ENCODE assay signal across 1 cellular context in genomic region chr1:26938004-26938658, GRCh38.
TF ChIP-seq lines count a peak whose summit lies in the region.

No MANE protein-coding gene starts in this region.

TF ChIP-seq in HepG2, 621 proteins besides CTCF, POLR2A, EP300 and RAD21 (continued from another document and continues in another):
- no peak for TF ChIP-seq ISX (CRISPR knock-in tag; conservative IDR thresholded peaks at IDR 0.05)
- peak; percentile 31; the same call in 1 of the 2 replicates for TF ChIP-seq SIN3A (IDR thresholded peaks at IDR 0.05; ENCODE audit: borderline replicate concordance, low read depth, low read length)
- TF ChIP-seq KLF15 (CRISPR knock-in tag; IDR thresholded peaks at IDR 0.05; ENCODE audit: borderline replicate concordance): peak; percentile 76; the same call in 1 of the 2 replicates
- peak; percentile 24; the same call in 1 of the 2 replicates for TF ChIP-seq NKX3-1 (CRISPR knock-in tag; IDR thresholded peaks at IDR 0.05)
- peak; percentile 90 for TF ChIP-seq ZMAT3 (CRISPR knock-in tag; conservative IDR thresholded peaks at IDR 0.05)
- no peak for TF ChIP-seq AGO2 (optimal IDR thresholded peaks at IDR 0.05; ENCODE audit: low read depth, low read length)
- TF ChIP-seq SIX1 (CRISPR knock-in tag; IDR thresholded peaks at IDR 0.05; ENCODE audit: borderline replicate concordance): no peak; the same call in 1 of the 2 replicates
- no peak for TF ChIP-seq GTF3A (CRISPR knock-in tag; conservative IDR thresholded peaks at IDR 0.05)
- TF ChIP-seq ZNF740 (CRISPR knock-in tag; IDR thresholded peaks at IDR 0.05): no peak
- no peak for TF ChIP-seq SCMH1 (CRISPR knock-in tag; IDR thresholded peaks at IDR 0.05; ENCODE audit: borderline replicate concordance)
- TF ChIP-seq ATF5 (CRISPR knock-in tag; IDR thresholded peaks at IDR 0.05; ENCODE audit: low read depth): no peak
- peak; percentile 95 for TF ChIP-seq TARDBP (CRISPR knock-in tag; IDR thresholded peaks at IDR 0.05)
- peak; percentile 65; the same call in 1 of the 2 replicates for TF ChIP-seq GATAD1 (CRISPR knock-in tag; IDR thresholded peaks at IDR 0.05)
- TF ChIP-seq MAZ (IDR thresholded peaks at IDR 0.05; ENCODE audit: borderline replicate concordance, low read depth, low read length): peak; percentile 46
- TF ChIP-seq MAZ (CRISPR knock-in tag; IDR thresholded peaks at IDR 0.05; ENCODE audit: low read depth): peak; percentile 84; the same call in 1 of the 2 replicates
- peak; percentile 93 for TF ChIP-seq NR2C2 (CRISPR knock-in tag; IDR thresholded peaks at IDR 0.05; ENCODE audit: borderline replicate concordance)
- TF ChIP-seq HOXA3 (CRISPR knock-in tag; IDR thresholded peaks at IDR 0.05): peak; percentile 87
- TF ChIP-seq GZF1 (CRISPR knock-in tag; IDR thresholded peaks at IDR 0.05): no peak
- TF ChIP-seq CSRNP1 (CRISPR knock-in tag; IDR thresholded peaks at IDR 0.05): peak; percentile 87
- TF ChIP-seq ZBTB21 (CRISPR knock-in tag; IDR thresholded peaks at IDR 0.05): no peak
- TF ChIP-seq ZSCAN9 (CRISPR knock-in tag; IDR thresholded peaks at IDR 0.05; ENCODE audit: borderline replicate concordance): no peak; the same call in 1 of the 2 replicates
- no peak for TF ChIP-seq ZIK1 (CRISPR knock-in tag; IDR thresholded peaks at IDR 0.05; ENCODE audit: borderline replicate concordance, low read depth)
- no peak; the same call in 1 of the 2 replicates for TF ChIP-seq KDM2A (CRISPR knock-in tag; IDR thresholded peaks at IDR 0.05; ENCODE audit: borderline replicate concordance, low read depth)
- TF ChIP-seq ZNF501 (CRISPR knock-in tag; IDR thresholded peaks at IDR 0.05): peak; percentile 77
- peak; percentile 80 for TF ChIP-seq ARNT2 (CRISPR knock-in tag; IDR thresholded peaks at IDR 0.05; ENCODE audit: low read depth)
- TF ChIP-seq ZNF567 (CRISPR knock-in tag; IDR thresholded peaks at IDR 0.05; ENCODE audit: borderline replicate concordance): peak; percentile 61; the same call in 1 of the 2 replicates
- no peak for TF ChIP-seq ZFP37 (CRISPR knock-in tag; IDR thresholded peaks at IDR 0.05; ENCODE audit: borderline replicate concordance)
- no peak for TF ChIP-seq NFKBIZ (CRISPR knock-in tag; IDR thresholded peaks at IDR 0.05)
- TF ChIP-seq PCBP1 (IDR thresholded peaks at IDR 0.05; ENCODE audit: borderline replicate concordance, low read depth, low read length): no peak
- peak; percentile 91 for TF ChIP-seq JUND (CRISPR knock-in tag; IDR thresholded peaks at IDR 0.05)
- TF ChIP-seq ZBTB43 (CRISPR knock-in tag; conservative IDR thresholded peaks at IDR 0.05): peak; percentile 73; the same call in 1 of the 2 replicates
- TF ChIP-seq ARHGAP35 (CRISPR knock-in tag; IDR thresholded peaks at IDR 0.05; ENCODE audit: borderline replicate concordance): no peak
- peak; percentile 97 for TF ChIP-seq PHF21A (CRISPR knock-in tag; IDR thresholded peaks at IDR 0.05)
- no peak for TF ChIP-seq TAF15 (IDR thresholded peaks at IDR 0.05; ENCODE audit: low read depth, low read length, poor library complexity, severe bottlenecking)
- TF ChIP-seq ZNF432 (CRISPR knock-in tag; IDR thresholded peaks at IDR 0.05; ENCODE audit: borderline replicate concordance): no peak
- TF ChIP-seq ZNF274 (CRISPR knock-in tag; IDR thresholded peaks at IDR 0.05): peak; percentile 42; the same call in 1 of the 2 replicates
- TF ChIP-seq MXI1 (IDR thresholded peaks at IDR 0.05; ENCODE audit: borderline replicate concordance, low read depth, low read length): peak; percentile 60; the same call in 1 of the 3 replicates
- peak; percentile 66 for TF ChIP-seq ASH2L (IDR thresholded peaks at IDR 0.05; ENCODE audit: insufficient read length, low read depth, low read length)
- peak; percentile 84; the same call in 1 of the 2 replicates for TF ChIP-seq ZNF543 (CRISPR knock-in tag; IDR thresholded peaks at IDR 0.05)
- peak; percentile 94 for TF ChIP-seq ETV5 (CRISPR knock-in tag; IDR thresholded peaks at IDR 0.05; ENCODE audit: borderline replicate concordance)
- no peak for TF ChIP-seq PRDM4 (CRISPR knock-in tag; IDR thresholded peaks at IDR 0.05; ENCODE audit: borderline replicate concordance)
- TF ChIP-seq SP1 (IDR thresholded peaks at IDR 0.05): no peak
- TF ChIP-seq SP1 (CRISPR knock-in tag; IDR thresholded peaks at IDR 0.05): peak; percentile 52; the same call in 1 of the 2 replicates
- TF ChIP-seq ZBTB37 (CRISPR knock-in tag; IDR thresholded peaks at IDR 0.05): peak; percentile 82
- no peak for TF ChIP-seq ZNF775 (CRISPR knock-in tag; IDR thresholded peaks at IDR 0.05; ENCODE audit: borderline replicate concordance)
- no peak for TF ChIP-seq CBX2 (IDR thresholded peaks at IDR 0.05; ENCODE audit: low read depth, low read length)
- no peak for TF ChIP-seq CBX2 (CRISPR knock-in tag; IDR thresholded peaks at IDR 0.05; ENCODE audit: low read depth)
- peak; percentile 95 for TF ChIP-seq ZNF687 (CRISPR knock-in tag; IDR thresholded peaks at IDR 0.05)
- TF ChIP-seq IKZF5 (CRISPR knock-in tag; IDR thresholded peaks at IDR 0.05): peak; percentile 80; the same call in 1 of the 2 replicates
- no peak for TF ChIP-seq ZNF615 (CRISPR knock-in tag; IDR thresholded peaks at IDR 0.05; ENCODE audit: borderline replicate concordance)
- no peak for TF ChIP-seq MBD4 (IDR thresholded peaks at IDR 0.05; ENCODE audit: borderline replicate concordance, low read length)
- no peak for TF ChIP-seq NFATC3 (CRISPR knock-in tag; IDR thresholded peaks at IDR 0.05)
- no peak for TF ChIP-seq SMARCC2 (IDR thresholded peaks at IDR 0.05)
- peak; percentile 36; the same call in 1 of the 2 replicates for TF ChIP-seq CCDC6 (CRISPR knock-in tag; IDR thresholded peaks at IDR 0.05)
- TF ChIP-seq CREB3 (CRISPR knock-in tag; IDR thresholded peaks at IDR 0.05): no peak
- peak; percentile 53; the same call in 1 of the 2 replicates for TF ChIP-seq MIER3 (CRISPR knock-in tag; IDR thresholded peaks at IDR 0.05; ENCODE audit: borderline replicate concordance)
- TF ChIP-seq ZNF160 (CRISPR knock-in tag; IDR thresholded peaks at IDR 0.05): no peak; the same call in none of the 2 replicates
- TF ChIP-seq ZBTB20 (CRISPR knock-in tag; IDR thresholded peaks at IDR 0.05; ENCODE audit: borderline replicate concordance, low read depth): peak; percentile 66; the same call in 1 of the 2 replicates
- TF ChIP-seq TCF7L2 (IDR thresholded peaks at IDR 0.05; ENCODE audit: low read depth, low read length): no peak
